In the genomic region with DNA sequence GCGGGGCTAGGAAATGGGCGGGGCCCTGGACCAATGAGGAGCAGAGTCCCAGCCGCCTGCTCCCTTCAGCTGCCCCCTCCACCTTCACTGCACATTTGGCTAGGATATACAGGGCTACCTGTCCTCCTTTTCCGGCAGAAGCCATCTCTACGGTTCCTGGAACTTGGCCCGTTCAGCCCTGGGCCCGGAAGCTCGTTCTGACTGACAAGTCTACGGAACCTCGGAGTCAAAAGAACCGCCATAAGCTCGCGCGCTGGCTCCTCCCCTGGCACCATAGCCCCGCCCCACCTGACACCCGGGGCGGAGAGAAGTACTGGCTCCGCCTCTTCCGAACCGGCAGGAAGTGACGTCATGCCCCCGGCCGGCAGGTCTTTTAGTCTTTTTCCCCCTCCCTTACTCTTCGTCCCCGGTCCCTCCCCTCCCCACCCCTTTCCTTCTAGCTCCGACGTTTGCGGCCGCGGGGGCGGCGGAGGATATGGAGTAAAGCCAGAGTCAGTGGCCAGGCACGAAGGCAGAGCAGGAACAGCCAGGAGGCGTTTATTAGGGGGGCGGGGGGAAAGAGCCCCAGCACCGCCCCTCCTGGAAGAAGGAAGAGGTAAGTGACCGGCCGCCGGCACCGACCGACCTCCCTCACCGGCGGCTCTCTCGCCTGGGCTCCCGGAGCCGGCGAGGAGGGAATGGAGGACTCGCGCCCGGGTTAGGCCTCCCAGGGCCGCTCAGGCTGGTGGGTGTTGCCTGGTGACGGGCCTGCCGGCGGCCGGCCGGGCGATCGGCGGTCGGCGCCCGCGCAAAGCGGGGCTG, we compare ENCODE assay signal across 8 cellular contexts. TPM values are rescaled to one million over a fixed set of nuclear protein-coding genes. Genes with fewer than 3 reads are reported as not detected.
A peak's percentile ranks its signal among the peaks of the same experiment; 100 is the strongest.
DNase-seq lines count a peak whose midpoint lies in the region; ATAC-seq lines count a peak whose summit lies in the region.

A gene (minus strand): TSS at position 278 of the 801 bp plus-strand sequence. CDS start 3 bp downstream, at position 275.
A gene with protein sequence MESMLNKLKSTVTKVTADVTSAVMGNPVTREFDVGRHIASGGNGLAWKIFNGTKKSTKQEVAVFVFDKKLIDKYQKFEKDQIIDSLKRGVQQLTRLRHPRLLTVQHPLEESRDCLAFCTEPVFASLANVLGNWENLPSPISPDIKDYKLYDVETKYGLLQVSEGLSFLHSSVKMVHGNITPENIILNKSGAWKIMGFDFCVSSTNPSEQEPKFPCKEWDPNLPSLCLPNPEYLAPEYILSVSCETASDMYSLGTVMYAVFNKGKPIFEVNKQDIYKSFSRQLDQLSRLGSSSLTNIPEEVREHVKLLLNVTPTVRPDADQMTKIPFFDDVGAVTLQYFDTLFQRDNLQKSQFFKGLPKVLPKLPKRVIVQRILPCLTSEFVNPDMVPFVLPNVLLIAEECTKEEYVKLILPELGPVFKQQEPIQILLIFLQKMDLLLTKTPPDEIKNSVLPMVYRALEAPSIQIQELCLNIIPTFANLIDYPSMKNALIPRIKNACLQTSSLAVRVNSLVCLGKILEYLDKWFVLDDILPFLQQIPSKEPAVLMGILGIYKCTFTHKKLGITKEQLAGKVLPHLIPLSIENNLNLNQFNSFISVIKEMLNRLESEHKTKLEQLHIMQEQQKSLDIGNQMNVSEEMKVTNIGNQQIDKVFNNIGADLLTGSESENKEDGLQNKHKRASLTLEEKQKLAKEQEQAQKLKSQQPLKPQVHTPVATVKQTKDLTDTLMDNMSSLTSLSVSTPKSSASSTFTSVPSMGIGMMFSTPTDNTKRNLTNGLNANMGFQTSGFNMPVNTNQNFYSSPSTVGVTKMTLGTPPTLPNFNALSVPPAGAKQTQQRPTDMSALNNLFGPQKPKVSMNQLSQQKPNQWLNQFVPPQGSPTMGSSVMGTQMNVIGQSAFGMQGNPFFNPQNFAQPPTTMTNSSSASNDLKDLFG (plus strand): TSS at position 376 of the 801 bp plus-strand sequence. CDS start 15,794 bp downstream, outside the sequence.

- H3K9ac ChIP-seq in rectal smooth muscle tissue (ENCODE audit: low read length), result peak within 1 kb of the TSS; percentile 96

- H3K4me1 ChIP-seq in rectal smooth muscle tissue (ENCODE audit: control insufficient read depth, insufficient read depth, low read length), result peaks cover 14% of the 10 kb centered on the region
- H3K4me1 ChIP-seq in aorta (ENCODE audit: control insufficient read depth in 1 of 2, insufficient read depth in 2 of 2, low read length in 2 of 2), result peaks cover 0 to 5% of the 10 kb centered on the region in 2 donors

- peak within 1 kb of the TSS; percentile 93 for H3K27ac ChIP-seq in rectal smooth muscle tissue (ENCODE audit: low read depth, low read length)
- peak within 1 kb of the TSS; percentile 43 to 92 for H3K27ac ChIP-seq in aorta (ENCODE audit: low read depth in 1 of 2, low read length in 2 of 2)

- intact Hi-C loops in aorta (cut with DNase I), result no loop called here

- H3K4me3 ChIP-seq in rectal smooth muscle tissue (ENCODE audit: low read length), result peak within 1 kb of the TSS; percentile 81
- H3K4me3 ChIP-seq in aorta (ENCODE audit: low read length in 2 of 2), result peak within 1 kb of the TSS; percentile 71 to 89

- DNase-seq in NCI-H2029 (lab: John Stamatoyannopoulos, UW) (peak; percentile 95), T-helper 9 cell (peak; percentile 94), astrocyte of the hippocampus (ENCODE audit: low read depth, low spot score) (peak; percentile 99), hepatic stellate cell (ENCODE audit: low spot score) (peak; percentile 88), aorta (peak; percentile 97 to 98)

- no peaks in the 10 kb centered on the region for H3K36me3 ChIP-seq in rectal smooth muscle tissue (ENCODE audit: control insufficient read depth, insufficient read depth, low read length)
- no peaks in the 10 kb centered on the region for H3K36me3 ChIP-seq in aorta (ENCODE audit: control insufficient read depth in 1 of 2, insufficient read depth in 2 of 2, low read length in 1 of 2)

- H3K9me3 ChIP-seq in aorta (ENCODE audit: control insufficient read depth, low read length), result no peaks in the 10 kb centered on the region

- H3K27me3 ChIP-seq in rectal smooth muscle tissue (ENCODE audit: control insufficient read depth, insufficient read depth, low read length), result no peaks in the 10 kb centered on the region
- no peaks in the 10 kb centered on the region for H3K27me3 ChIP-seq in aorta (ENCODE audit: control insufficient read depth in 1 of 2, insufficient read depth in 2 of 2, low read length in 1 of 2)

- 0% methylated on average over 50 to 64 of the region's 64 CpGs for WGBS in aorta, 2 donors

- peak; percentile 84 for ATAC-seq in GM18508 (IDR thresholded peaks at IDR 0.05; ENCODE audit: insufficient read depth, unreplicated experiment)
- peak; percentile 92 for ATAC-seq in HG02981 (IDR thresholded peaks at IDR 0.05; ENCODE audit: unreplicated experiment)
- peak; percentile 99 for ATAC-seq in aorta (ENCODE audit: low FRiP score)

RNA-seq across cellular contexts. Expression of the first gene that starts in this region (rescaled TPM):
- 1 to 10 TPM in 1 of 2 donors, under 1 TPM in 1; 0.29 to 1.5 TPM for total RNA-seq in aorta
- polyA plus RNA-seq in aorta, result 1 to 10 TPM in 1 of 2 donors, not detected in 1; 1.4 TPM

RNA-seq across cellular contexts. Expression of the second gene that starts in this region (rescaled TPM):
- 10 to 100 TPM; 43.9 to 46.2 TPM for total RNA-seq in aorta
- 10 to 100 TPM; 17.3 to 22.0 TPM for polyA plus RNA-seq in aorta

Comparison
In these comparisons a context has a peak if more than half of its experiments do, and no peak if none do; other contexts are left out.
1. Peak in every context shown above with its lines: DNase-seq, ATAC-seq, H3K4me3 ChIP-seq and H3K27ac ChIP-seq.